Comparison of ENCODE assay signal across 18 cellular contexts in genomic region chr10:71587941-71588573, GRCh38.
"Had no signal": no experiment of that assay in that cellular context is flagged by ENCODE, and none has a peak within 500 bp of the region (broad histone marks: within the 10 kb centered on the region; RNA-seq: fewer than 3 reads in every experiment).

No MANE protein-coding gene starts in this region.

- H3K9me3 ChIP-seq: esophagus muscularis mucosa, prostate gland, right lobe of liver, spleen, tibial nerve had no signal

- ATAC-seq: activated T-cell treated with anti-CD3 and anti-CD28 coated beads, Interleukin-2, amount 50 U/mL, for 4 hours; left colon; natural killer cell treated with Interleukin-12 subunit alpha and Interleukin-12 subunit beta and Interleukin-15 and Interleukin-18, amount 100 ng/mL, for 72 hours; right lobe of liver; stimulated activated naive B cell treated with anti-CD40 and anti-IgM and Interleukin-4, amounts not matched to agents 10 μg/mL and 1 μg/mL and 100 μg/mL, for 72 hours had no signal

- H3K36me3 ChIP-seq: esophagus muscularis mucosa, prostate gland, right lobe of liver, spleen, tibial nerve had no signal

- DNase-seq: activated CD4-positive, alpha-beta T cell treated with anti-CD3 and anti-CD28 coated beads for 1 hour; activated CD4-positive, alpha-beta T cell treated with anti-CD3 and anti-CD28 coated beads, Interleukin-2, amount 50 U/mL, for 48 hours; activated gamma-delta T cell; activated T-cell treated with anti-CD3 and anti-CD28 coated beads, Interleukin-2, amount 50 U/mL, for 4 hours; amygdala; foreskin fibroblast; glutamatergic neuron; immature natural killer cell; left colon; mammary epithelial cell; right lobe of liver; spleen; stimulated activated CD4-positive, alpha-beta T cell treated with anti-CD3 and anti-CD28 coated beads, Interleukin-2, amount 100 ng/mL, for 24 hours; stimulated activated naive B cell treated with anti-CD40 and anti-IgM and Interleukin-4, amounts not matched to agents 10 μg/mL and 1 μg/mL and 100 μg/mL, for 72 hours had no signal

- H3K27me3 ChIP-seq: esophagus muscularis mucosa, right lobe of liver, tibial nerve had no signal

- H3K4me1 ChIP-seq: esophagus muscularis mucosa, prostate gland had no signal

- H3K4me3 ChIP-seq: esophagus muscularis mucosa, prostate gland, right lobe of liver, spleen, tibial nerve had no signal

- H3K27ac ChIP-seq: esophagus muscularis mucosa, prostate gland, right lobe of liver, spleen, tibial nerve had no signal
